17 cellular contexts compared by ENCODE assay signal in genomic region chr1:100810360-100810759, GRCh38.
"Had no signal": no experiment of that assay in that cellular context is flagged by ENCODE, and none has a peak within 500 bp of the region (broad histone marks: within the 10 kb centered on the region; RNA-seq: fewer than 3 reads in every experiment).

No MANE protein-coding gene starts in this region.

- H3K27ac ChIP-seq: neutrophil, suprapubic skin had no signal

- H3K27ac Mint-ChIP-seq: activated CD4-positive, alpha-beta T cell treated with anti-CD3 and anti-CD28 coated beads, Interleukin-2, amount 10 ng/mL, durations not matched to agents 24 days and 14 days; activated CD8-positive, alpha-beta T cell treated with anti-CD3 and anti-CD28 coated beads, Interleukin-2, amount 10 ng/mL, durations not matched to agents 7 days and 5 days; activated naive CD8-positive, alpha-beta T cell; activated T-cell treated with anti-CD3 and anti-CD28 coated beads, Interleukin-2, amount 50 U/mL, for 72 hours; brain; dendritic cell treated with granulocyte-macrophage colony-stimulating factor and Interleukin-4, amounts not matched to agents 40 ng/mL and 50 ng/mL, for 4 days; naive thymus-derived CD8-positive, alpha-beta T cell; stimulated activated naive CD8-positive, alpha-beta T cell treated with anti-CD3 and anti-CD28 coated beads, Interleukin-15, Interleukin-2, amounts not matched to agents 100 ng/mL and 50 ng/mL, for 24 hours had no signal

- H3K9me3 Mint-ChIP-seq: activated T-cell treated with anti-CD3 and anti-CD28 coated beads, Interleukin-2, amount 50 U/mL, for 72 hours; dendritic cell treated with granulocyte-macrophage colony-stimulating factor and Interleukin-4, amounts not matched to agents 40 ng/mL and 50 ng/mL, for 4 days; naive thymus-derived CD8-positive, alpha-beta T cell; stimulated activated naive CD8-positive, alpha-beta T cell treated with anti-CD3 and anti-CD28 coated beads, Interleukin-15, Interleukin-2, amounts not matched to agents 100 ng/mL and 50 ng/mL, for 24 hours had no signal

- H3K9me3 ChIP-seq: neutrophil, suprapubic skin had no signal

- DNase-seq: activated CD4-positive, alpha-beta T cell treated with anti-CD3 and anti-CD28 coated beads, Interleukin-2, amount 10 ng/mL, durations not matched to agents 24 days and 14 days; activated CD4-positive, CD25-positive, alpha-beta regulatory T cell; activated CD8-positive, alpha-beta memory T cell treated with anti-CD3 and anti-CD28 coated beads, Interleukin-2, amount 50 U/mL, for 4 hours; activated CD8-positive, alpha-beta T cell treated with anti-CD3 and anti-CD28 coated beads, Interleukin-2, amount 10 ng/mL, durations not matched to agents 7 days and 5 days; activated gamma-delta T cell treated with Interleukin-2 at 50 U/mL for 16 hours; activated T-cell treated with anti-CD3 and anti-CD28 coated beads, Interleukin-2, amount 50 U/mL, for 72 hours; effector memory CD4-positive, alpha-beta T cell; islet precursor cell; naive thymus-derived CD8-positive, alpha-beta T cell; trophoblast cell had no signal

- H3K4me2 ChIP-seq: smooth muscle cell had no signal

- H3K4me1 ChIP-seq: suprapubic skin had no signal

- H3K36me3 ChIP-seq: neutrophil, suprapubic skin had no signal

- ATAC-seq: activated CD8-positive, alpha-beta T cell treated with anti-CD3 and anti-CD28 coated beads, Interleukin-2, amount 10 ng/mL, durations not matched to agents 7 days and 5 days; activated T-cell treated with anti-CD3 and anti-CD28 coated beads, Interleukin-2, amount 50 U/mL, for 72 hours; naive thymus-derived CD8-positive, alpha-beta T cell had no signal

- H3K4me3 Mint-ChIP-seq: activated CD4-positive, alpha-beta T cell treated with anti-CD3 and anti-CD28 coated beads, Interleukin-2, amount 10 ng/mL, durations not matched to agents 24 days and 14 days; activated CD8-positive, alpha-beta T cell treated with anti-CD3 and anti-CD28 coated beads, Interleukin-2, amount 10 ng/mL, durations not matched to agents 7 days and 5 days; activated naive CD8-positive, alpha-beta T cell; activated T-cell treated with anti-CD3 and anti-CD28 coated beads, Interleukin-2, amount 50 U/mL, for 72 hours; brain; dendritic cell treated with granulocyte-macrophage colony-stimulating factor and Interleukin-4, amounts not matched to agents 40 ng/mL and 50 ng/mL, for 4 days; naive thymus-derived CD8-positive, alpha-beta T cell; stimulated activated naive CD8-positive, alpha-beta T cell treated with anti-CD3 and anti-CD28 coated beads, Interleukin-15, Interleukin-2, amounts not matched to agents 100 ng/mL and 50 ng/mL, for 24 hours had no signal

- H3K36me3 Mint-ChIP-seq: activated naive CD8-positive, alpha-beta T cell; brain; naive thymus-derived CD8-positive, alpha-beta T cell had no signal

- H3K4me3 ChIP-seq: smooth muscle cell, suprapubic skin had no signal

- H3K27me3 ChIP-seq: neutrophil, suprapubic skin had no signal
